ENCODE assay signal across 26 cellular contexts in the genomic region with DNA sequence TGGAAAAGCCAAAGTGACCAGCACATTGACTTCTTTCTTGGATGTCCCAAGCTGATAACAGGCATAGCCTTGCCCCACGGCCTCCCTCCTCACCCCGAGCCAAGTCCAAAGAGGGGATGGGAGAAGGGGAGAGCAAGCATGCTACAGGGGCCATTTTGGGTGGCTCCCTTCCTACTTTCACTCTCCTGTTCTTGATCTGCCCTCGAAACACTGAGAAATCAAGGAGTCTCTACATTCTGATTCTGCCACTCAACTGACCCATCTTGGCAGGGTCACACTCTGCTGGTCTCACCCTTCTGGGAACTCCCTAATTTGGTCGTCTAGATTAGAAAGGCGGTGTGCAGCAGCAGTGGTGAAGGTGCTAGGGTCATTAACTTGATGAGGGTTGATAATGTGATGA. TPM values are rescaled to one million over a fixed set of nuclear protein-coding genes. Genes with fewer than 3 reads are reported as not detected.
DNase-seq lines count a peak whose midpoint lies in the region; FAIRE-seq and TF ChIP-seq lines count a peak whose summit lies in the region.
"Had no signal": no experiment of that assay in that cellular context is flagged by ENCODE, and none has a peak within 500 bp of the region (broad histone marks: within the 10 kb centered on the region; RNA-seq: fewer than 3 reads in every experiment).

No MANE protein-coding gene starts in this region.

- peak; percentile 48 for FAIRE-seq in urothelium cell line (lab: Jason Lieb, UNC)
- FAIRE-seq in GM12891 (lab: Jason Lieb, UNC) = no peak
- FAIRE-seq: A549, D721Med, GM12892, H54 had no signal

- H3K27me3 Mint-ChIP-seq in nephron (ENCODE audit: low read depth) = no peaks in the 10 kb centered on the region

- TF ChIP-seq EP300 in esophagus muscularis mucosa (IDR thresholded peaks at IDR 0.05) = no peak

- no peak overlapping the region for H3K4me3 ChIP-seq in esophagus muscularis mucosa
- H3K4me3 ChIP-seq: A549; BLaER1 treated with 17β-estradiol and CSF1 and Interleukin-3, amounts not matched to agents 10 nM and 100 nM; HAP-1 had no signal

- 81% methylated on average over 5 of the region's 5 CpGs for WGBS in esophagus muscularis mucosa

- TF ChIP-seq CTCF in esophagus muscularis mucosa (IDR thresholded peaks at IDR 0.05) (no peak), nephron (IDR thresholded peaks at IDR 0.05; ENCODE audit: unreplicated experiment in 3 of 3) (no peak)

- no peak for TF ChIP-seq POLR2A in esophagus muscularis mucosa (IDR thresholded peaks at IDR 0.05; ENCODE audit: low read depth)
- TF ChIP-seq POLR2A in GM12891 (IDR thresholded peaks at IDR 0.05; ENCODE audit: low read depth, low read length) = no peak

- H3K4me1 ChIP-seq in esophagus muscularis mucosa = peaks cover 0 to 6% (median 0%) of the 10 kb centered on the region in 4 donors
- H3K4me1 ChIP-seq: A549; BLaER1 treated with 17β-estradiol and CSF1 and Interleukin-3, amounts not matched to agents 10 nM and 100 nM; HAP-1 had no signal

- no peak overlapping the region for H3K4me3 Mint-ChIP-seq in nephron
- H3K4me3 Mint-ChIP-seq: CD14-positive monocyte; CD4-positive, alpha-beta T cell; CD8-positive, alpha-beta memory T cell; HFFc6 had no signal

- H3K9me3 Mint-ChIP-seq in nephron = peaks cover 19% of the 10 kb centered on the region
- H3K9me3 Mint-ChIP-seq: HFFc6 had no signal

- H3K4me1 Mint-ChIP-seq in nephron = peaks cover 53% of the 10 kb centered on the region
- H3K4me1 Mint-ChIP-seq: CD14-positive monocyte; CD8-positive, alpha-beta memory T cell had no signal

- peak overlapping the region; percentile 98 to 99 (median 99) for H3K27ac Mint-ChIP-seq in nephron
- H3K27ac Mint-ChIP-seq: CD14-positive monocyte; CD4-positive, alpha-beta T cell; CD8-positive, alpha-beta memory T cell; HFFc6 had no signal

- H3K9me3 ChIP-seq in esophagus muscularis mucosa = no peaks in the 10 kb centered on the region
- H3K9me3 ChIP-seq: BE2C had no signal

- peak; percentile 68 for DNase-seq in esophagus muscularis mucosa (ENCODE audit: extremely low spot score)
- no peak for DNase-seq in urothelium cell line (ENCODE audit: low spot score)
- DNase-seq in central memory CD4-positive, alpha-beta T cell = no peak
- DNase-seq in NK-92 (lab: John Stamatoyannopoulos, UW; ENCODE audit: unreplicated experiment) = no peak
- no peak for DNase-seq in GM12891 (ENCODE audit: insufficient read length, low spot score)
- no peak for DNase-seq in DMS153 (lab: John Stamatoyannopoulos, UW)
- DNase-seq: 8988T; ACHN; AML-193; BE2C; CD4-positive, alpha-beta T cell; CD8-positive, alpha-beta memory T cell; DMS 273 treated with DMSO at 0.1 percent for 48 hours; DMS53; DMS79 treated with DMSO at 0.1 percent for 48 hours; GF-D8; GOT3; HFFc6 had no signal

- intact Hi-C loops in esophagus muscularis mucosa (cut with DNase I) = no loop called here

- no peak overlapping the region for H3K27ac ChIP-seq in esophagus muscularis mucosa (replicated peaks in 1 of 4)
- H3K27ac ChIP-seq: A549; BLaER1 treated with 17β-estradiol and CSF1 and Interleukin-3, amounts not matched to agents 10 nM and 100 nM had no signal

- H3K36me3 Mint-ChIP-seq in nephron (ENCODE audit: low read depth) = peaks cover 9% of the 10 kb centered on the region
- H3K36me3 Mint-ChIP-seq: CD14-positive monocyte had no signal

- no peaks in the 10 kb centered on the region for H3K36me3 ChIP-seq in esophagus muscularis mucosa
- H3K36me3 ChIP-seq: BE2C, HAP-1 had no signal

- no peaks in the 10 kb centered on the region for H3K27me3 ChIP-seq in esophagus muscularis mucosa
- H3K27me3 ChIP-seq: BE2C; BLaER1 treated with 17β-estradiol and CSF1 and Interleukin-3, amounts not matched to agents 10 nM and 100 nM had no signal

TF ChIP-seq in GM12891, 5 proteins besides CTCF, POLR2A, EP300 and RAD21:
- TF ChIP-seq POU2F2 (IDR thresholded peaks at IDR 0.05; ENCODE audit: low read depth, low read length) (no peak), PAX5 (IDR thresholded peaks at IDR 0.05; ENCODE audit: insufficient read depth, low read length, severe bottlenecking) (no peak), TAF1 (IDR thresholded peaks at IDR 0.05; ENCODE audit: low read depth, low read length) (no peak), SPI1 (IDR thresholded peaks at IDR 0.05; ENCODE audit: low read depth, low read length) (no peak), POLR2AphosphoS5 (IDR thresholded peaks at IDR 0.05; ENCODE audit: low read depth, low read length) (no peak)

RNA-seq across cellular contexts. Expression of a gene that starts 47.9 kb away (rescaled TPM):
- total RNA-seq in esophagus muscularis mucosa = 100 to 1,000 TPM; 102 to 290 (median 208) TPM
- 1.3 TPM for polyA plus RNA-seq in GM12891 (2012; ENCODE audit: low read depth, missing spikeins)
- total RNA-seq: CD4-positive, alpha-beta T cell; HFFc6 had no signal
- polyA plus RNA-seq: CD14-positive monocyte had no signal
